ENCODE assay signal across 1 cellular context in genomic region chr9:26888271-26888670, GRCh38.
TF ChIP-seq lines count a peak whose summit lies in the region.

No MANE protein-coding gene starts in this region.

TF ChIP-seq in HepG2, 621 proteins besides CTCF, POLR2A, EP300 and RAD21:
- no peak for TF ChIP-seq POLR2AphosphoS2 (IDR thresholded peaks at IDR 0.05; ENCODE audit: low read depth, low read length)
- no peak for TF ChIP-seq MED1 (CRISPR knock-in tag; IDR thresholded peaks at IDR 0.05)
- TF ChIP-seq, protein P1, sequence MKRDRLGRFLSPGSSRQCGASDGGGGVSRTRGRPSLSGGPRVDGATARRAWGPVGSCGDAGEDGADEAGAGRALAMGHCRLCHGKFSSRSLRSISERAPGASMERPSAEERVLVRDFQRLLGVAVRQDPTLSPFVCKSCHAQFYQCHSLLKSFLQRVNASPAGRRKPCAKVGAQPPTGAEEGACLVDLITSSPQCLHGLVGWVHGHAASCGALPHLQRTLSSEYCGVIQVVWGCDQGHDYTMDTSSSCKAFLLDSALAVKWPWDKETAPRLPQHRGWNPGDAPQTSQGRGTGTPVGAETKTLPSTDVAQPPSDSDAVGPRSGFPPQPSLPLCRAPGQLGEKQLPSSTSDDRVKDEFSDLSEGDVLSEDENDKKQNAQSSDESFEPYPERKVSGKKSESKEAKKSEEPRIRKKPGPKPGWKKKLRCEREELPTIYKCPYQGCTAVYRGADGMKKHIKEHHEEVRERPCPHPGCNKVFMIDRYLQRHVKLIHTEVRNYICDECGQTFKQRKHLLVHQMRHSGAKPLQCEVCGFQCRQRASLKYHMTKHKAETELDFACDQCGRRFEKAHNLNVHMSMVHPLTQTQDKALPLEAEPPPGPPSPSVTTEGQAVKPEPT (CRISPR knock-in tag; IDR thresholded peaks at IDR 0.05; ENCODE audit: low read depth): no peak
- TF ChIP-seq ZKSCAN8 (CRISPR knock-in tag; IDR thresholded peaks at IDR 0.05; ENCODE audit: borderline replicate concordance): no peak
- TF ChIP-seq, protein P2, sequence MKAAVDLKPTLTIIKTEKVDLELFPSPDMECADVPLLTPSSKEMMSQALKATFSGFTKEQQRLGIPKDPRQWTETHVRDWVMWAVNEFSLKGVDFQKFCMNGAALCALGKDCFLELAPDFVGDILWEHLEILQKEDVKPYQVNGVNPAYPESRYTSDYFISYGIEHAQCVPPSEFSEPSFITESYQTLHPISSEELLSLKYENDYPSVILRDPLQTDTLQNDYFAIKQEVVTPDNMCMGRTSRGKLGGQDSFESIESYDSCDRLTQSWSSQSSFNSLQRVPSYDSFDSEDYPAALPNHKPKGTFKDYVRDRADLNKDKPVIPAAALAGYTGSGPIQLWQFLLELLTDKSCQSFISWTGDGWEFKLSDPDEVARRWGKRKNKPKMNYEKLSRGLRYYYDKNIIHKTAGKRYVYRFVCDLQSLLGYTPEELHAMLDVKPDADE (CRISPR knock-in tag; IDR thresholded peaks at IDR 0.05): no peak
- no peak for TF ChIP-seq ARID3A (IDR thresholded peaks at IDR 0.05; ENCODE audit: low read depth, low read length)
- no peak for TF ChIP-seq MZF1 (CRISPR knock-in tag; IDR thresholded peaks at IDR 0.05; ENCODE audit: borderline replicate concordance)
- TF ChIP-seq, protein P3, sequence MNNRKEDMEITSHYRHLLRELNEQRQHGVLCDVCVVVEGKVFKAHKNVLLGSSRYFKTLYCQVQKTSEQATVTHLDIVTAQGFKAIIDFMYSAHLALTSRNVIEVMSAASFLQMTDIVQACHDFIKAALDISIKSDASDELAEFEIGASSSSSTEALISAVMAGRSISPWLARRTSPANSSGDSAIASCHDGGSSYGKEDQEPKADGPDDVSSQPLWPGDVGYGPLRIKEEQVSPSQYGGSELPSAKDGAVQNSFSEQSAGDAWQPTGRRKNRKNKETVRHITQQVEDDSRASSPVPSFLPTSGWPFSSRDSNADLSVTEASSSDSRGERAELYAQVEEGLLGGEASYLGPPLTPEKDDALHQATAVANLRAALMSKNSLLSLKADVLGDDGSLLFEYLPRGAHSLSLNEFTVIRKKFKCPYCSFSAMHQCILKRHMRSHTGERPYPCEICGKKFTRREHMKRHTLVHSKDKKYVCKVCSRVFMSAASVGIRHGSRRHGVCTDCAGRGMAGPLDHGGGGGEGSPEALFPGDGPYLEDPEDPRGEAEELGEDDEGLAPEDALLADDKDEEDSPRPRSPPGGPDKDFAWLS (CRISPR knock-in tag; IDR thresholded peaks at IDR 0.05; ENCODE audit: borderline replicate concordance): no peak
- TF ChIP-seq HNF4G (IDR thresholded peaks at IDR 0.05; ENCODE audit: borderline replicate concordance, low read depth, low read length): no peak
- no peak for TF ChIP-seq HNF4G (CRISPR knock-in tag; IDR thresholded peaks at IDR 0.05; ENCODE audit: borderline replicate concordance, low read depth)
- TF ChIP-seq MIXL1 (CRISPR knock-in tag; IDR thresholded peaks at IDR 0.05): no peak
- TF ChIP-seq SRF (IDR thresholded peaks at IDR 0.05; ENCODE audit: low read depth, low read length): no peak
- TF ChIP-seq ZNF296 (CRISPR knock-in tag; conservative IDR thresholded peaks at IDR 0.05): no peak
- TF ChIP-seq KDM3A (CRISPR knock-in tag; IDR thresholded peaks at IDR 0.05; ENCODE audit: low read depth): no peak
- TF ChIP-seq DR1 (CRISPR knock-in tag; IDR thresholded peaks at IDR 0.05): no peak
- no peak for TF ChIP-seq ZBTB7A (CRISPR knock-in tag; IDR thresholded peaks at IDR 0.05)
- TF ChIP-seq KDM5B (CRISPR knock-in tag; IDR thresholded peaks at IDR 0.05; ENCODE audit: borderline replicate concordance): no peak
- TF ChIP-seq CEBPG (CRISPR knock-in tag; IDR thresholded peaks at IDR 0.05): no peak
- TF ChIP-seq, protein P4, sequence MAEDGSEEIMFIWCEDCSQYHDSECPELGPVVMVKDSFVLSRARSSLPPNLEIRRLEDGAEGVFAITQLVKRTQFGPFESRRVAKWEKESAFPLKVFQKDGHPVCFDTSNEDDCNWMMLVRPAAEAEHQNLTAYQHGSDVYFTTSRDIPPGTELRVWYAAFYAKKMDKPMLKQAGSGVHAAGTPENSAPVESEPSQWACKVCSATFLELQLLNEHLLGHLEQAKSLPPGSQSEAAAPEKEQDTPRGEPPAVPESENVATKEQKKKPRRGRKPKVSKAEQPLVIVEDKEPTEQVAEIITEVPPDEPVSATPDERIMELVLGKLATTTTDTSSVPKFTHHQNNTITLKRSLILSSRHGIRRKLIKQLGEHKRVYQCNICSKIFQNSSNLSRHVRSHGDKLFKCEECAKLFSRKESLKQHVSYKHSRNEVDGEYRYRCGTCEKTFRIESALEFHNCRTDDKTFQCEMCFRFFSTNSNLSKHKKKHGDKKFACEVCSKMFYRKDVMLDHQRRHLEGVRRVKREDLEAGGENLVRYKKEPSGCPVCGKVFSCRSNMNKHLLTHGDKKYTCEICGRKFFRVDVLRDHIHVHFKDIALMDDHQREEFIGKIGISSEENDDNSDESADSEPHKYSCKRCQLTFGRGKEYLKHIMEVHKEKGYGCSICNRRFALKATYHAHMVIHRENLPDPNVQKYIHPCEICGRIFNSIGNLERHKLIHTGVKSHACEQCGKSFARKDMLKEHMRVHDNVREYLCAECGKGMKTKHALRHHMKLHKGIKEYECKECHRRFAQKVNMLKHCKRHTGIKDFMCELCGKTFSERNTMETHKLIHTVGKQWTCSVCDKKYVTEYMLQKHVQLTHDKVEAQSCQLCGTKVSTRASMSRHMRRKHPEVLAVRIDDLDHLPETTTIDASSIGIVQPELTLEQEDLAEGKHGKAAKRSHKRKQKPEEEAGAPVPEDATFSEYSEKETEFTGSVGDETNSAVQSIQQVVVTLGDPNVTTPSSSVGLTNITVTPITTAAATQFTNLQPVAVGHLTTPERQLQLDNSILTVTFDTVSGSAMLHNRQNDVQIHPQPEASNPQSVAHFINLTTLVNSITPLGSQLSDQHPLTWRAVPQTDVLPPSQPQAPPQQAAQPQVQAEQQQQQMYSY (CRISPR knock-in tag; IDR thresholded peaks at IDR 0.05): no peak
